Comparison of ENCODE assay signal across 12 cellular contexts in genomic region chr6:37025621-37026466, GRCh38. TPM values are rescaled to one million over a fixed set of nuclear protein-coding genes. Genes with fewer than 3 reads are reported as not detected.
DNase-seq lines count a peak whose midpoint lies in the region; ATAC-seq and TF ChIP-seq lines count a peak whose summit lies in the region.
"Had no signal": no experiment of that assay in that cellular context is flagged by ENCODE, and none has a peak within 500 bp of the region (broad histone marks: within the 10 kb centered on the region; RNA-seq: fewer than 3 reads in every experiment).

No MANE protein-coding gene starts in this region.

- H3K9me3 Mint-ChIP-seq in Calu3 (ENCODE audit: low read depth, unreplicated experiment) (peaks cover 3% of the 10 kb centered on the region), naive B cell (peaks cover 0 to 7% (median 4%) of the 10 kb centered on the region in 7 donors)
- peaks cover 8% of the 10 kb centered on the region for H3K9me3 Mint-ChIP-seq in activated T-helper 2 cell treated with anti-CD3 and anti-CD28 coated beads, Interferon-gamma antibody, Interleukin-2, Interleukin-4, amounts not matched to agents 10 μg/mL and 5 μg/mL and 100 μg/mL, durations not matched to agents 14 hours and 24 hours and 36 hours

- CTCF ChIA-PET in Calu3 (lab: Charles Lee), result interaction anchor here (0.6 to 10.9 kb wide), 7 partner anchors 8 to 184 kb away, joined by 3 to 185 read pairs (median 4); no protein-coding TSS in a partner anchor

- ATAC-seq in naive B cell (ENCODE audit: low read depth in 2 of 2) (no peak), GM21619 (IDR thresholded peaks at IDR 0.05; ENCODE audit: unreplicated experiment) (no peak), GM21526 (IDR thresholded peaks at IDR 0.05; ENCODE audit: low FRiP score, unreplicated experiment) (no peak)
- ATAC-seq: heart left ventricle had no signal

- no peak for TF ChIP-seq EP300 in Ishikawa (IDR thresholded peaks at IDR 0.05; ENCODE audit: borderline replicate concordance)

- peak overlapping the region; percentile 99 for H3K27ac Mint-ChIP-seq in Calu3 (ENCODE audit: unreplicated experiment)
- peak overlapping the region; percentile 36 for H3K27ac Mint-ChIP-seq in activated T-helper 2 cell treated with anti-CD3 and anti-CD28 coated beads, Interferon-gamma antibody, Interleukin-2, Interleukin-4, amounts not matched to agents 10 μg/mL and 5 μg/mL and 100 μg/mL, durations not matched to agents 14 hours and 24 hours and 36 hours
- H3K27ac Mint-ChIP-seq in naive B cell, result peak overlapping the region in 4 of 6 donors; percentile 46 to 89 (median 69)

- H3K4me3 Mint-ChIP-seq in Calu3 (ENCODE audit: low read depth, unreplicated experiment) (no peak overlapping the region), naive B cell (no peak overlapping the region)
- no peak overlapping the region for H3K4me3 Mint-ChIP-seq in activated T-helper 2 cell treated with anti-CD3 and anti-CD28 coated beads, Interferon-gamma antibody, Interleukin-2, Interleukin-4, amounts not matched to agents 10 μg/mL and 5 μg/mL and 100 μg/mL, durations not matched to agents 14 hours and 24 hours and 36 hours (ENCODE audit: low read depth)

- DNase-seq in Calu3 (no peak), naive B cell (no peak), NCI-H526 (lab: John Stamatoyannopoulos, UW) (no peak)
- no peak for DNase-seq in activated T-helper 2 cell treated with anti-CD3 and anti-CD28 coated beads, Interferon-gamma antibody, Interleukin-2, Interleukin-4, amounts not matched to agents 10 μg/mL and 5 μg/mL and 100 μg/mL, durations not matched to agents 14 hours and 24 hours and 36 hours (ENCODE audit: low spot score)
- no peak for DNase-seq in NK-92 treated with Interleukin-12 subunit alpha and Interleukin-12 subunit beta, amount 100 ng/mL, for 24 hours (lab: John Stamatoyannopoulos, UW)
- DNase-seq: heart left ventricle, NCI-H1105, NCI-H2171 treated with DMSO at 0.1 percent for 48 hours, SJCRH30 had no signal

- TF ChIP-seq RAD21 in Ishikawa (IDR thresholded peaks at IDR 0.05; ENCODE audit: low read depth), result no peak

- intact Hi-C loops in Calu3 (cut with micrococcal nuclease; ENCODE audit: unreplicated experiment), result no loop called here
- intact Hi-C loops in activated T-helper 2 cell treated with anti-CD3 and anti-CD28 coated beads, Interferon-gamma antibody, Interleukin-2, Interleukin-4, amounts not matched to agents 10 μg/mL and 5 μg/mL and 100 μg/mL, durations not matched to agents 14 hours and 24 hours and 36 hours (cut with micrococcal nuclease), result no loop called here

- TF ChIP-seq CTCF in Calu3 (IDR thresholded peaks at IDR 0.05; ENCODE audit: unreplicated experiment), result no peak

- H3K27me3 Mint-ChIP-seq in Calu3 (ENCODE audit: unreplicated experiment) (no peaks in the 10 kb centered on the region), naive B cell (no peaks in the 10 kb centered on the region)
- no peaks in the 10 kb centered on the region for H3K27me3 Mint-ChIP-seq in activated T-helper 2 cell treated with anti-CD3 and anti-CD28 coated beads, Interferon-gamma antibody, Interleukin-2, Interleukin-4, amounts not matched to agents 10 μg/mL and 5 μg/mL and 100 μg/mL, durations not matched to agents 14 hours and 24 hours and 36 hours (ENCODE audit: low read depth)

- peaks cover 65% of the 10 kb centered on the region for H3K4me1 Mint-ChIP-seq in Calu3 (ENCODE audit: low read depth, unreplicated experiment)
- H3K4me1 Mint-ChIP-seq in activated T-helper 2 cell treated with anti-CD3 and anti-CD28 coated beads, Interferon-gamma antibody, Interleukin-2, Interleukin-4, amounts not matched to agents 10 μg/mL and 5 μg/mL and 100 μg/mL, durations not matched to agents 14 hours and 24 hours and 36 hours (ENCODE audit: low read depth), result peaks cover 61% of the 10 kb centered on the region
- H3K4me1 Mint-ChIP-seq in naive B cell, result peaks cover 11 to 24% (median 13%) of the 10 kb centered on the region in 3 donors

- BruUV-seq in Calu3 (replicated peaks; lab: Mats Ljungman, UMichigan), result no TSS peak

- H3K36me3 Mint-ChIP-seq in Calu3 (ENCODE audit: insufficient read depth, unreplicated experiment) (peaks cover 15% of the 10 kb centered on the region), naive B cell (peaks cover 17 to 40% of the 10 kb centered on the region in 2 donors)
- H3K36me3 Mint-ChIP-seq in activated T-helper 2 cell treated with anti-CD3 and anti-CD28 coated beads, Interferon-gamma antibody, Interleukin-2, Interleukin-4, amounts not matched to agents 10 μg/mL and 5 μg/mL and 100 μg/mL, durations not matched to agents 14 hours and 24 hours and 36 hours (ENCODE audit: low read depth), result peaks cover 6% of the 10 kb centered on the region

TF ChIP-seq in Ishikawa, 13 proteins besides CTCF, POLR2A, EP300 and RAD21:
- TF ChIP-seq CREB1 (IDR thresholded peaks at IDR 0.05; ENCODE audit: low read depth), result no peak
- no peak for TF ChIP-seq FOXM1 (IDR thresholded peaks at IDR 0.05; ENCODE audit: borderline replicate concordance, low read depth)
- TF ChIP-seq, protein P1, sequence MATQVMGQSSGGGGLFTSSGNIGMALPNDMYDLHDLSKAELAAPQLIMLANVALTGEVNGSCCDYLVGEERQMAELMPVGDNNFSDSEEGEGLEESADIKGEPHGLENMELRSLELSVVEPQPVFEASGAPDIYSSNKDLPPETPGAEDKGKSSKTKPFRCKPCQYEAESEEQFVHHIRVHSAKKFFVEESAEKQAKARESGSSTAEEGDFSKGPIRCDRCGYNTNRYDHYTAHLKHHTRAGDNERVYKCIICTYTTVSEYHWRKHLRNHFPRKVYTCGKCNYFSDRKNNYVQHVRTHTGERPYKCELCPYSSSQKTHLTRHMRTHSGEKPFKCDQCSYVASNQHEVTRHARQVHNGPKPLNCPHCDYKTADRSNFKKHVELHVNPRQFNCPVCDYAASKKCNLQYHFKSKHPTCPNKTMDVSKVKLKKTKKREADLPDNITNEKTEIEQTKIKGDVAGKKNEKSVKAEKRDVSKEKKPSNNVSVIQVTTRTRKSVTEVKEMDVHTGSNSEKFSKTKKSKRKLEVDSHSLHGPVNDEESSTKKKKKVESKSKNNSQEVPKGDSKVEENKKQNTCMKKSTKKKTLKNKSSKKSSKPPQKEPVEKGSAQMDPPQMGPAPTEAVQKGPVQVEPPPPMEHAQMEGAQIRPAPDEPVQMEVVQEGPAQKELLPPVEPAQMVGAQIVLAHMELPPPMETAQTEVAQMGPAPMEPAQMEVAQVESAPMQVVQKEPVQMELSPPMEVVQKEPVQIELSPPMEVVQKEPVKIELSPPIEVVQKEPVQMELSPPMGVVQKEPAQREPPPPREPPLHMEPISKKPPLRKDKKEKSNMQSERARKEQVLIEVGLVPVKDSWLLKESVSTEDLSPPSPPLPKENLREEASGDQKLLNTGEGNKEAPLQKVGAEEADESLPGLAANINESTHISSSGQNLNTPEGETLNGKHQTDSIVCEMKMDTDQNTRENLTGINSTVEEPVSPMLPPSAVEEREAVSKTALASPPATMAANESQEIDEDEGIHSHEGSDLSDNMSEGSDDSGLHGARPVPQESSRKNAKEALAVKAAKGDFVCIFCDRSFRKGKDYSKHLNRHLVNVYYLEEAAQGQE (IDR thresholded peaks at IDR 0.05; ENCODE audit: low read depth), result 0 out of 2 replicates have a peak, but pooled peaks have one; percentile 9
- no peak for TF ChIP-seq EGR1 (IDR thresholded peaks at IDR 0.05)

RNA-seq across cellular contexts. Expression of gene FGD2, which starts 20.4 kb away (rescaled TPM):
- total RNA-seq in Calu3 (2022), result 0.19 and 1.0 TPM in 2 replicates
- 0.64 and 0.87 TPM in 2 replicates for total RNA-seq in activated T-helper 2 cell treated with anti-CD3 and anti-CD28 coated beads, Interferon-gamma antibody, Interleukin-2, Interleukin-4, amounts not matched to agents 10 μg/mL and 5 μg/mL and 100 μg/mL, durations not matched to agents 14 hours and 24 hours and 36 hours
- 100 to 1,000 TPM in 1 of 6 donors, 10 to 100 TPM in 5; 31.5 to 133 (median 69.2) TPM for polyA plus RNA-seq in naive B cell (ENCODE audit: low read depth in 6 of 6)
- total RNA-seq: SJCRH30 had no signal

RNA-seq across cellular contexts. Expression of gene MTCH1, which starts 39.8 kb away (rescaled TPM):
- total RNA-seq in Calu3 (2022), result 288 and 291 TPM in 2 replicates
- 117 and 119 TPM in 2 replicates for total RNA-seq in activated T-helper 2 cell treated with anti-CD3 and anti-CD28 coated beads, Interferon-gamma antibody, Interleukin-2, Interleukin-4, amounts not matched to agents 10 μg/mL and 5 μg/mL and 100 μg/mL, durations not matched to agents 14 hours and 24 hours and 36 hours
- polyA plus RNA-seq in naive B cell (ENCODE audit: low read depth in 6 of 6), result 10 to 100 TPM; 69.5 to 89.8 (median 88.3) TPM

Comparison
In these comparisons a context has a peak if more than half of its experiments do, and no peak if none do; other contexts are left out.
1. H3K27ac Mint-ChIP-seq: peak in every context shown above with its lines; median percentile 99 in Calu3; 69 in naive B cell; 36 in activated T-helper 2 cell treated with anti-CD3 and anti-CD28 coated beads, Interferon-gamma antibody, Interleukin-2, Interleukin-4, amounts not matched to agents 10 μg/mL and 5 μg/mL and 100 μg/mL, durations not matched to agents 14 hours and 24 hours and 36 hours.